In genomic region chr11:26572770-26573402, GRCh38 we compare ENCODE assay signal across 1 cellular context.
TF ChIP-seq lines count a peak whose summit lies in the region.

No MANE protein-coding gene starts in this region.

TF ChIP-seq in GM12878, 131 proteins besides CTCF, POLR2A, EP300 and RAD21:
- TF ChIP-seq SMAD1 (IDR thresholded peaks at IDR 0.05; ENCODE audit: low read depth, partially characterized antibody) (no peak), SMARCA5 (IDR thresholded peaks at IDR 0.05) (no peak), ZBTB4 (CRISPR knock-in tag; IDR thresholded peaks at IDR 0.05) (no peak), HDAC2 (IDR thresholded peaks at IDR 0.05) (no peak), SKIL (IDR thresholded peaks at IDR 0.05; ENCODE audit: low read depth, poor library complexity, severe bottlenecking) (no peak), NFXL1 (IDR thresholded peaks at IDR 0.05; ENCODE audit: borderline replicate concordance) (no peak), MEF2A (IDR thresholded peaks at IDR 0.05; ENCODE audit: insufficient read depth, low read depth, low read length) (no peak), CEBPB (IDR thresholded peaks at IDR 0.05; ENCODE audit: borderline replicate concordance in 1 of 2, low read depth in 2 of 2, low read length in 2 of 2) (no peak), ZBTB11 (CRISPR knock-in tag; IDR thresholded peaks at IDR 0.05) (no peak), REST (IDR thresholded peaks at IDR 0.05; ENCODE audit: low read depth, low read length) (no peak), USF2 (IDR thresholded peaks at IDR 0.05; ENCODE audit: borderline replicate concordance, low read depth, low read length) (no peak), ZNF592 (IDR thresholded peaks at IDR 0.05) (no peak), KLF5 (IDR thresholded peaks at IDR 0.05; ENCODE audit: partially characterized antibody) (no peak), CBX3 (IDR thresholded peaks at IDR 0.05; ENCODE audit: borderline replicate concordance, low read depth) (no peak), PRDM15 (CRISPR knock-in tag; IDR thresholded peaks at IDR 0.05) (no peak), MAX (IDR thresholded peaks at IDR 0.05; ENCODE audit: low read depth, low read length) (no peak), PKNOX1 (IDR thresholded peaks at IDR 0.05) (no peak), PML (IDR thresholded peaks at IDR 0.05; ENCODE audit: low read length) (no peak), IKZF2 (IDR thresholded peaks at IDR 0.05) (no peak)
